Comparison of ENCODE assay signal across 8 cellular contexts in genomic region chr1:64469121-64469520, GRCh38. TPM values are rescaled to one million over a fixed set of nuclear protein-coding genes. Genes with fewer than 3 reads are reported as not detected.
A peak's percentile ranks its signal among the peaks of the same experiment; 100 is the strongest.
DNase-seq lines count a peak whose midpoint lies in the region; ATAC-seq and TF ChIP-seq lines count a peak whose summit lies in the region.

No MANE protein-coding gene starts in this region.

- H3K27me3 ChIP-seq in ACC112 (ENCODE audit: insufficient read depth, low read length) (peaks cover 20% of the 10 kb centered on the region; the same call in 1 of the 2 replicates), ascending aorta (no peaks in the 10 kb centered on the region), left lung (peaks cover 0 to 54% of the 10 kb centered on the region in 2 donors)

- peak overlapping the region; percentile 88 for H3K4me3 ChIP-seq in ACC112 (ENCODE audit: low read depth, low read length)
- H3K4me3 ChIP-seq in HFF-Myc (replicated peaks; ENCODE audit: low read depth, low read length): peak overlapping the region; percentile 70
- H3K4me3 ChIP-seq in ascending aorta: peak overlapping the region; percentile 82 to 94
- peak overlapping the region in 1 of 2 donors; percentile 60 for H3K4me3 ChIP-seq in left lung

- TF ChIP-seq CTCF in HFF-Myc (IDR thresholded peaks at IDR 0.05; ENCODE audit: low read depth, low read length, missing control alignments) (no peak), ascending aorta (IDR thresholded peaks at IDR 0.05) (no peak), left lung (IDR thresholded peaks at IDR 0.05) (no peak)

- intact Hi-C loops in ascending aorta (cut with DNase I) (no loop called here), left lung (cut with DNase I) (no loop called here), Right ventricle myocardium inferior (cut with DNase I) (no loop called here)

- peak; percentile 36 for ATAC-seq in left lung
- ATAC-seq in GM19035 (IDR thresholded peaks at IDR 0.05; ENCODE audit: unreplicated experiment): no peak
- no peak for ATAC-seq in Right ventricle myocardium inferior
- no peak for ATAC-seq in GM21717 (IDR thresholded peaks at IDR 0.05; ENCODE audit: unreplicated experiment)
- no peak for ATAC-seq in HG03460 (IDR thresholded peaks at IDR 0.05; ENCODE audit: unreplicated experiment)

- H3K27ac ChIP-seq in ACC112 (ENCODE audit: low read depth, low read length) (no peak overlapping the region), ascending aorta (peak overlapping the region in 1 of 2 donors; percentile 80), left lung (no peak overlapping the region)

- H2AFZ ChIP-seq in ACC112 (ENCODE audit: low read length, unreplicated experiment): no peak overlapping the region

- H3K79me2 ChIP-seq in ACC112 (ENCODE audit: control insufficient read depth, insufficient read depth, low read length, unreplicated experiment): no peaks in the 10 kb centered on the region

- DNase-seq in HFF-Myc (ENCODE audit: extremely low read depth, low read depth) (no peak), ascending aorta (ENCODE audit: low spot score in 2 of 2) (no peak), left lung (no peak), Right ventricle myocardium inferior (ENCODE audit: missing footprints) (no peak)

- H3K4me1 ChIP-seq in ACC112 (ENCODE audit: control insufficient read depth, insufficient read depth, low read length, unreplicated experiment): peaks cover 5% of the 10 kb centered on the region
- peaks cover 0 to 2% of the 10 kb centered on the region in 2 donors for H3K4me1 ChIP-seq in ascending aorta
- H3K4me1 ChIP-seq in left lung: peaks cover 6 to 27% of the 10 kb centered on the region in 2 donors

- H3K9me3 ChIP-seq in ascending aorta (no peaks in the 10 kb centered on the region), left lung (no peaks in the 10 kb centered on the region)

- H3K36me3 ChIP-seq in ACC112 (ENCODE audit: insufficient read depth, low read length) (no peaks in the 10 kb centered on the region), ascending aorta (no peaks in the 10 kb centered on the region), left lung (no peaks in the 10 kb centered on the region)

RNA-seq across cellular contexts. Expression of gene CACHD1, which starts 0.8 kb away (rescaled TPM):
- total RNA-seq in ascending aorta (4.3 TPM), left lung (10 to 100 TPM; 11.3 to 17.9 TPM), Right ventricle myocardium inferior (4.9 TPM)
